Comparison of ENCODE assay signal across 2 cellular contexts in genomic region chr20:62179162-62179504, GRCh38.
TF ChIP-seq lines count a peak whose summit lies in the region.

No MANE protein-coding gene starts in this region.

TF ChIP-seq in liver, 16 proteins besides CTCF, POLR2A, EP300 and RAD21:
- no peak for TF ChIP-seq HNF4G (IDR thresholded peaks at IDR 0.05)
- TF ChIP-seq FOXA2 (IDR thresholded peaks at IDR 0.05): no peak
- no peak for TF ChIP-seq ATF3 (IDR thresholded peaks at IDR 0.05)
- TF ChIP-seq TAF1 (conservative IDR thresholded peaks at IDR 0.05): peak; percentile 65
- TF ChIP-seq REST (IDR thresholded peaks at IDR 0.05): peak; percentile 16
- TF ChIP-seq MAX (IDR thresholded peaks at IDR 0.05): peak; percentile 10
- no peak for TF ChIP-seq JUND (IDR thresholded peaks at IDR 0.05)
- no peak for TF ChIP-seq ZBTB33 (IDR thresholded peaks at IDR 0.05)
- peak; percentile 36 for TF ChIP-seq FOXA1 (IDR thresholded peaks at IDR 0.05)
- no peak for TF ChIP-seq GABPA (IDR thresholded peaks at IDR 0.05 in 1 of 2, conservative IDR thresholded peaks at IDR 0.05 in 1 of 2)
- no peak for TF ChIP-seq EGR1 (IDR thresholded peaks at IDR 0.05; ENCODE audit: low read depth in 2 of 2)
- TF ChIP-seq HNF4A (conservative IDR thresholded peaks at IDR 0.05): no peak
- TF ChIP-seq NR2F2 (IDR thresholded peaks at IDR 0.05): no peak
- no peak for TF ChIP-seq RXRA (IDR thresholded peaks at IDR 0.05)
- TF ChIP-seq SP1 (IDR thresholded peaks at IDR 0.05): no peak
- TF ChIP-seq YY1 (IDR thresholded peaks at IDR 0.05): no peak
TF ChIP-seq in liver: peak in this region for 4.

TF ChIP-seq in HepG2, 621 proteins besides CTCF, POLR2A, EP300 and RAD21:
- no peak for TF ChIP-seq NR0B2 (CRISPR knock-in tag; IDR thresholded peaks at IDR 0.05)
- TF ChIP-seq YEATS4 (CRISPR knock-in tag; IDR thresholded peaks at IDR 0.05; ENCODE audit: borderline replicate concordance): no peak
- no peak for TF ChIP-seq TERF1 (CRISPR knock-in tag; IDR thresholded peaks at IDR 0.05)
